7 cellular contexts compared by ENCODE assay signal in genomic region chr12:101047652-101048051, GRCh38.
"Had no signal": no experiment of that assay in that cellular context is flagged by ENCODE, and none has a peak within 500 bp of the region (broad histone marks: within the 10 kb centered on the region; RNA-seq: fewer than 3 reads in every experiment).

No MANE protein-coding gene starts in this region.

- H3K9me3 Mint-ChIP-seq: GM23338, H9 had no signal

- H2AFZ ChIP-seq: GM23338 had no signal

- DNase-seq: H9, HCEC 1CT, IMR-90 had no signal

- H3K4me2 ChIP-seq: GM23338 had no signal

- H3K4me1 Mint-ChIP-seq: GM23338, H9 had no signal

- H3K27ac Mint-ChIP-seq: GM23338, H9 had no signal

- H3K4me3 Mint-ChIP-seq: GM23338, H9 had no signal

- H3K4me3 ChIP-seq: GM23338 had no signal

- ATAC-seq: GM23338 had no signal

- FAIRE-seq: H1, H54, HTR-8/SVneo had no signal
